ENCODE assay signal across 8 cellular contexts in genomic region chr16:57260294-57260929, GRCh38. TPM values are rescaled to one million over a fixed set of nuclear protein-coding genes. Genes with fewer than 3 reads are reported as not detected.
DNase-seq lines count a peak whose midpoint lies in the region; ATAC-seq, FAIRE-seq and TF ChIP-seq lines count a peak whose summit lies in the region.

No MANE protein-coding gene starts in this region.

- H3K4me3 ChIP-seq in CD8-positive, alpha-beta memory T cell (ENCODE audit: low read length): no peak overlapping the region
- H3K4me3 ChIP-seq in astrocyte (ENCODE audit: insufficient read depth, low read depth, low read length): no peak overlapping the region

- H3K27ac ChIP-seq in CD8-positive, alpha-beta memory T cell (ENCODE audit: low read depth, low read length): no peak overlapping the region
- H3K27ac ChIP-seq in astrocyte (ENCODE audit: low read depth, low read length): peak overlapping the region; percentile 15

- peak; percentile 76 for FAIRE-seq in astrocyte (lab: Jason Lieb, UNC)

- no peak for TF ChIP-seq CTCF in astrocyte (IDR thresholded peaks at IDR 0.05; ENCODE audit: insufficient read depth, low read depth, low read length)

- H3K27me3 ChIP-seq in CD8-positive, alpha-beta memory T cell (ENCODE audit: insufficient read depth, low read length, poor library complexity, severe bottlenecking): no peaks in the 10 kb centered on the region
- H3K27me3 ChIP-seq in astrocyte (ENCODE audit: insufficient read depth, low read length): no peaks in the 10 kb centered on the region

- peak in 1 of 5 donors; percentile 38 for DNase-seq in CD8-positive, alpha-beta memory T cell
- DNase-seq in HT1080 (ENCODE audit: low read depth) (peak; percentile 95), astrocyte (ENCODE audit: low read depth) (peak; percentile 67), iPS-NIHi11 (ENCODE audit: low spot score) (peak; percentile 52), smooth muscle cell of the brain vasculature (ENCODE audit: low read depth, low spot score) (peak; percentile 63)
- no peak for DNase-seq in stimulated activated CD4-positive, alpha-beta T cell treated with anti-CD3 and anti-CD28 coated beads, Interleukin-1b, Interleukin-23, amount 100 ng/mL, for 48 hours

- H3K79me2 ChIP-seq in astrocyte (ENCODE audit: insufficient read depth, low read length): no peaks in the 10 kb centered on the region

- H3K4me3 Mint-ChIP-seq in CD8-positive, alpha-beta memory T cell: peak overlapping the region in 5 of 7 donors; percentile 28 to 66 (median 38)
- peak overlapping the region; percentile 12 for H3K4me3 Mint-ChIP-seq in astrocyte (ENCODE audit: unreplicated experiment)

- no peak for ATAC-seq in GM21786 (IDR thresholded peaks at IDR 0.05; ENCODE audit: unreplicated experiment)
- ATAC-seq in GM18519 (IDR thresholded peaks at IDR 0.05; ENCODE audit: low FRiP score, unreplicated experiment): no peak

- POLR2A ChIA-PET in CD8-positive, alpha-beta memory T cell (lab: Charles Lee): no interaction called here

- peak overlapping the region; percentile 75 for H3K4me2 ChIP-seq in astrocyte (ENCODE audit: low read length)

- no peaks in the 10 kb centered on the region for H3K9me3 ChIP-seq in CD8-positive, alpha-beta memory T cell (ENCODE audit: low read length)
- H3K9me3 ChIP-seq in astrocyte (ENCODE audit: insufficient read depth, low read depth, low read length): no peaks in the 10 kb centered on the region

- peaks cover 6 to 16% (median 7%) of the 10 kb centered on the region in 3 donors for H3K4me1 Mint-ChIP-seq in CD8-positive, alpha-beta memory T cell
- H3K4me1 Mint-ChIP-seq in astrocyte (ENCODE audit: low read depth, unreplicated experiment): peaks cover 8% of the 10 kb centered on the region

- peaks cover 24% of the 10 kb centered on the region for H3K4me1 ChIP-seq in CD8-positive, alpha-beta memory T cell (ENCODE audit: insufficient read depth, low read length)
- H3K4me1 ChIP-seq in astrocyte (ENCODE audit: insufficient read depth, low read length): peaks cover 9% of the 10 kb centered on the region

- H3K27me3 Mint-ChIP-seq in CD8-positive, alpha-beta memory T cell: no peaks in the 10 kb centered on the region
- H3K27me3 Mint-ChIP-seq in astrocyte (ENCODE audit: low read depth, unreplicated experiment): no peaks in the 10 kb centered on the region

- H4K20me1 ChIP-seq in astrocyte (ENCODE audit: insufficient read depth, low read length): no peaks in the 10 kb centered on the region

- H3K36me3 Mint-ChIP-seq in CD8-positive, alpha-beta memory T cell: peaks cover 0 to 11% (median 0%) of the 10 kb centered on the region in 3 donors
- peaks cover 8% of the 10 kb centered on the region for H3K36me3 Mint-ChIP-seq in astrocyte (ENCODE audit: low read depth, unreplicated experiment)

- CTCF ChIA-PET in CD8-positive, alpha-beta memory T cell (lab: Charles Lee): no interaction called here

- no peaks in the 10 kb centered on the region for H3K9me3 Mint-ChIP-seq in CD8-positive, alpha-beta memory T cell
- no peaks in the 10 kb centered on the region for H3K9me3 Mint-ChIP-seq in astrocyte (ENCODE audit: unreplicated experiment)

- H3K9ac ChIP-seq in astrocyte (ENCODE audit: low read length): peak overlapping the region; percentile 44

- H3K27ac Mint-ChIP-seq in CD8-positive, alpha-beta memory T cell: peak overlapping the region; percentile 39 to 88 (median 68)
- H3K27ac Mint-ChIP-seq in astrocyte (ENCODE audit: unreplicated experiment): peak overlapping the region; percentile 83

- peak overlapping the region; percentile 80 for H2AFZ ChIP-seq in astrocyte (ENCODE audit: low read depth, low read length)

- H3K36me3 ChIP-seq in CD8-positive, alpha-beta memory T cell (ENCODE audit: insufficient read depth, low read length): no peaks in the 10 kb centered on the region
- H3K36me3 ChIP-seq in astrocyte (ENCODE audit: insufficient read depth, low read length): no peaks in the 10 kb centered on the region

RNA-seq across cellular contexts. Expression of gene ARL2BP, which starts 15.4 kb away (rescaled TPM):
- 10 to 100 TPM; 29.9 to 30.1 TPM for total RNA-seq in CD8-positive, alpha-beta memory T cell
- polyA plus RNA-seq in CD8-positive, alpha-beta memory T cell: 112 TPM
- total RNA-seq in HT1080 (2014; rRNA removed; shearing (Covaris generic)): 55.3 and 70.5 TPM in 2 replicates
- 56.5 and 57.4 TPM in 2 replicates for polyA plus RNA-seq in HT1080 (2015; cell fraction: cytosol; rRNA removed)
- polyA plus RNA-seq in HT1080 (2015; cell fraction: nucleus; rRNA removed): 20.0 and 21.6 TPM in 2 replicates
- total RNA-seq in astrocyte: 70.9 and 71.1 TPM in 2 replicates

RNA-seq across cellular contexts. Expression of gene PLLP, which starts 24.1 kb away (rescaled TPM):
- total RNA-seq in CD8-positive, alpha-beta memory T cell: under 1 TPM in 1 of 2 experiments, not detected in 1; 0.49 TPM
- 0.72 TPM for polyA plus RNA-seq in CD8-positive, alpha-beta memory T cell
- total RNA-seq in HT1080 (2014; rRNA removed; shearing (Covaris generic)): 0.20 and 1.3 TPM in 2 replicates
- 0.28 and 0.38 TPM in 2 replicates for polyA plus RNA-seq in HT1080 (2015; cell fraction: cytosol; rRNA removed)
- polyA plus RNA-seq in HT1080 (2015; cell fraction: nucleus; rRNA removed): 0.18 and 0.35 TPM in 2 replicates
- 0.14 and 0.93 TPM in 2 replicates for total RNA-seq in astrocyte
